Comparison of ENCODE assay signal across 7 cellular contexts in the genomic region with DNA sequence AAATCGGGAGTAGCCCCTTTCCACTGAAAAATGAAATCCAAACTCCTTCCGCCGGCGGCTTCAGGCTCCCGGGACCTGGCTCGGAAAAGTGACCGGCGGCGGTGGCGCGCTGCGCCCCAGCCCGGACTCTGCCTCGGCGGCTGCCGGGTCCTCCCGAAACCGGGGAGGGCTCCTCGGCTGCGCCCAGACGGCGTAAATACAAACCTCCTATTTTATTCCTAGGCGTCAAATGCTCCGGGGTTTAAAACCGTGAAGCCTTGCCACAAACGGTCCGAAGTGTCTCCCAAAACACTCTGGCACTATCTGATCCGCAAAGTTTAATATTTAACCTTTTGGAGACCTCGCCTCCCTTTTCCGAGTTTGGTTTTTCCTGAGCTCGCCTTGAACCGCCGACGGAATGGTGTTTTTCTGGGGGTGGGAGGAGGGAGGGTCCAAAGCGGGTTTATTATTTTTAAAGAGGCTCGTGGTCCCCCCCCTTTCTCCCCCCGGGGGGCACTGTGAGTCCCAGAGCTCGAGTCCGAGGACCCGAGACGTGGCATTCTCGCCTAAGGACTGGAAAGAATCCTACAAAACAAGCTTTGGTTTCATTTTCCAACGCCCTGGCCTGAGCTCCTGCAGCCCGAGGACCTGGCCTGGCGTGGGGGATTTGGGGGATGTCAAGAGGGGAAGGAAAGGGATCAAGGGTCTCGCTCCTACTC. TPM values are rescaled to one million over a fixed set of nuclear protein-coding genes. Genes with fewer than 3 reads are reported as not detected.
DNase-seq lines count a peak whose midpoint lies in the region; ATAC-seq and TF ChIP-seq lines count a peak whose summit lies in the region.

No MANE protein-coding gene starts in this region.

- in situ Hi-C loops in G401 (cut with HindIII; ENCODE audit: low sequenced_read_pairs), result no loop called here

- ATAC-seq in psoas muscle, result no peak
- ATAC-seq in GM21786 (IDR thresholded peaks at IDR 0.05; ENCODE audit: unreplicated experiment), result no peak

- no peaks in the 10 kb centered on the region for H3K9me2 ChIP-seq in MM.1S (replicated peaks; ENCODE audit: insufficient read depth, low read length)

- H3K9me3 ChIP-seq in MM.1S (replicated peaks; ENCODE audit: insufficient read depth, low read length), result no peaks in the 10 kb centered on the region
- H3K9me3 ChIP-seq in psoas muscle, result no peaks in the 10 kb centered on the region

- H3K36me3 ChIP-seq in MM.1S (replicated peaks; ENCODE audit: insufficient read depth, low read length) (no peaks in the 10 kb centered on the region), psoas muscle (ENCODE audit: insufficient read depth in 1 of 2, low read depth in 1 of 2) (peaks cover 0 to 4% of the 10 kb centered on the region in 2 donors)

- intact Hi-C loops in psoas muscle (cut with DNase I), result no loop called here

- H3K9ac ChIP-seq in MM.1S (ENCODE audit: low read length), result peak overlapping the region; percentile 75

- H3F3A ChIP-seq in MM.1S (ENCODE audit: insufficient read depth, low read length), result peaks cover 18% of the 10 kb centered on the region; the same call in 1 of the 2 replicates

- H3K4me3 ChIP-seq in MM.1S (ENCODE audit: low read length) (peak overlapping the region; percentile 69), psoas muscle (peak overlapping the region; percentile 99)

- H3K27ac ChIP-seq in MM.1S (ENCODE audit: low read length) (peak overlapping the region; percentile 75; the same call in 1 of the 2 replicates), angular gyrus (ENCODE audit: low read depth, low read length) (peak overlapping the region; percentile 94), psoas muscle (peak overlapping the region; percentile 100)

- TF ChIP-seq CTCF in MM.1S (IDR thresholded peaks at IDR 0.05; ENCODE audit: low read length) (no peak), psoas muscle (IDR thresholded peaks at IDR 0.05) (no peak)

- peaks cover 37% of the 10 kb centered on the region for H3K27me3 ChIP-seq in MM.1S (replicated peaks; ENCODE audit: insufficient read depth, low read length)
- no peaks in the 10 kb centered on the region for H3K27me3 ChIP-seq in psoas muscle (ENCODE audit: insufficient read depth in 3 of 3, low read length in 2 of 3)

- no peaks in the 10 kb centered on the region for H4K20me1 ChIP-seq in MM.1S (ENCODE audit: insufficient read depth, low read length)

- WGBS in psoas muscle, 3 donors, result 0 to 1% (median 1%) methylated on average over 42 to 46 of the region's 46 CpGs

- H3K4me1 ChIP-seq in MM.1S (ENCODE audit: low read length), result no peaks in the 10 kb centered on the region
- H3K4me1 ChIP-seq in psoas muscle, result peaks cover 11% of the 10 kb centered on the region

- peak overlapping the region; percentile 63 for H2AFZ ChIP-seq in MM.1S (ENCODE audit: low read length)

- H3K4me2 ChIP-seq in MM.1S (ENCODE audit: low read depth, low read length), result peak overlapping the region; percentile 84

- H3K79me2 ChIP-seq in MM.1S (ENCODE audit: low read length), result peaks cover 56% of the 10 kb centered on the region

- DNase-seq in G401 (ENCODE audit: low spot score), result peak; percentile 61
- DNase-seq in MM.1S, result no peak
- DNase-seq in hepatic stellate cell (ENCODE audit: low spot score), result peak; percentile 74
- DNase-seq in psoas muscle, result peak; percentile 57 to 67
- no peak for DNase-seq in activated effector memory CD4-positive, alpha-beta T cell treated with anti-CD3 and anti-CD28 coated beads, Interleukin-2, amount 50 U/mL, for 16 hours

RNA-seq across cellular contexts. Expression of a gene that starts 1.9 kb away (rescaled TPM):
- 31.5 and 42.8 TPM in 2 replicates for total RNA-seq in G401 (2014; rRNA removed; shearing (Covaris generic))
- 10 to 100 TPM; 18.5 to 27.9 (median 23.8) TPM for total RNA-seq in psoas muscle
- 10 to 100 TPM in 1 of 3 donors, 1 to 10 TPM in 2; 5.9 to 15.8 (median 7.3) TPM for polyA plus RNA-seq in psoas muscle

Comparison
In these comparisons a context has a peak if more than half of its experiments do, and no peak if none do; other contexts are left out.
1. DNase-seq: peak in G401 (single experiment), hepatic stellate cell (single experiment) and psoas muscle (2 of 2); none in MM.1S (single experiment) and activated effector memory CD4-positive, alpha-beta T cell treated with anti-CD3 and anti-CD28 coated beads, Interleukin-2, amount 50 U/mL, for 16 hours (single experiment).
2. Peak in every context shown above with its lines, with median percentiles within 50 percentile points of each other: H3K27ac ChIP-seq.